21 cellular contexts compared by ENCODE assay signal in genomic region chr11:2950825-2951224, GRCh38. TPM values are rescaled to one million over a fixed set of nuclear protein-coding genes. Genes with fewer than 3 reads are reported as not detected.
A peak's percentile ranks its signal among the peaks of the same experiment; 100 is the strongest.
DNase-seq lines count a peak whose midpoint lies in the region; ATAC-seq, FAIRE-seq and TF ChIP-seq lines count a peak whose summit lies in the region.
"Had no signal": no experiment of that assay in that cellular context is flagged by ENCODE, and none has a peak within 500 bp of the region (broad histone marks: within the 10 kb centered on the region; RNA-seq: fewer than 3 reads in every experiment).

No MANE protein-coding gene starts in this region.

- ATAC-seq in natural killer cell: no peak
- no peak for ATAC-seq in HG02938 (IDR thresholded peaks at IDR 0.05; ENCODE audit: unreplicated experiment)
- ATAC-seq in GM19023 (IDR thresholded peaks at IDR 0.05; ENCODE audit: unreplicated experiment): no peak
- ATAC-seq: body of pancreas, heart left ventricle, left lobe of liver had no signal

- no peak overlapping the region for H3K27ac ChIP-seq in colonic mucosa
- H3K27ac ChIP-seq: body of pancreas, C4-2B, coronary artery, RWPE1 had no signal

- FAIRE-seq in frontal cortex (lab: Jason Lieb, UNC): no peak
- FAIRE-seq: D721Med, endometrium, small intestine had no signal

- H3K27me3 ChIP-seq in colonic mucosa: no peaks in the 10 kb centered on the region
- H3K27me3 ChIP-seq: body of pancreas, heart left ventricle had no signal

- H3K9me3 ChIP-seq in colonic mucosa: no peaks in the 10 kb centered on the region
- H3K9me3 ChIP-seq: body of pancreas, heart left ventricle had no signal

- in situ Hi-C loops in astrocyte of the spinal cord (cut with HindIII; ENCODE audit: low sequenced_read_pairs): no loop called here

- CTCF ChIA-PET in activated naive CD4-positive, alpha-beta T cell treated with anti-CD3 and anti-CD28 coated beads, Interleukin-2, amount 10 ng/mL, durations not matched to agents 7 days and 5 days (lab: Charles Lee): interaction anchor here (1.4 kb wide), 1 partner anchor 140 kb away, joined by 5 read pairs; no protein-coding TSS in a partner anchor

- no peaks in the 10 kb centered on the region for H3K27me3 Mint-ChIP-seq in activated naive CD4-positive, alpha-beta T cell treated with anti-CD3 and anti-CD28 coated beads, Interleukin-2, amount 10 ng/mL, durations not matched to agents 7 days and 5 days
- H3K27me3 Mint-ChIP-seq in natural killer cell (ENCODE audit: low read depth in 2 of 2): no peaks in the 10 kb centered on the region
- H3K27me3 Mint-ChIP-seq: activated CD4-positive, alpha-beta T cell treated with anti-CD3 and anti-CD28 coated beads, Interleukin-2, amount 10 ng/mL, durations not matched to agents 24 days and 14 days; activated naive CD4-positive, alpha-beta T cell treated with anti-CD3 and anti-CD28 coated beads, Interleukin-2, amount 50 U/mL, for 24 hours had no signal

- H3K36me3 Mint-ChIP-seq in activated naive CD4-positive, alpha-beta T cell treated with anti-CD3 and anti-CD28 coated beads, Interleukin-2, amount 10 ng/mL, durations not matched to agents 7 days and 5 days: peaks cover 90% of the 10 kb centered on the region
- peaks cover 7% of the 10 kb centered on the region for H3K36me3 Mint-ChIP-seq in natural killer cell

- no peaks in the 10 kb centered on the region for H3K9me3 Mint-ChIP-seq in activated naive CD4-positive, alpha-beta T cell treated with anti-CD3 and anti-CD28 coated beads, Interleukin-2, amount 10 ng/mL, durations not matched to agents 7 days and 5 days
- H3K9me3 Mint-ChIP-seq in natural killer cell: no peaks in the 10 kb centered on the region
- H3K9me3 Mint-ChIP-seq: activated CD4-positive, alpha-beta T cell treated with anti-CD3 and anti-CD28 coated beads, Interleukin-2, amount 10 ng/mL, durations not matched to agents 24 days and 14 days; activated naive CD4-positive, alpha-beta T cell treated with anti-CD3 and anti-CD28 coated beads, Interleukin-2, amount 50 U/mL, for 24 hours had no signal

- H3K4me1 ChIP-seq in colonic mucosa: peaks cover 4% of the 10 kb centered on the region

- no peak for TF ChIP-seq CTCF in astrocyte of the spinal cord (IDR thresholded peaks at IDR 0.05; ENCODE audit: low read depth, low read length)
- no peak for TF ChIP-seq CTCF in natural killer cell (IDR thresholded peaks at IDR 0.05)
- no peak for TF ChIP-seq CTCF in colonic mucosa (IDR thresholded peaks at IDR 0.05)

- peaks cover 17% of the 10 kb centered on the region for H3K36me3 ChIP-seq in colonic mucosa

- H3K27ac Mint-ChIP-seq in activated naive CD4-positive, alpha-beta T cell treated with anti-CD3 and anti-CD28 coated beads, Interleukin-2, amount 10 ng/mL, durations not matched to agents 7 days and 5 days: peak overlapping the region; percentile 11
- H3K27ac Mint-ChIP-seq in natural killer cell: peak overlapping the region; percentile 74 to 75

- no peak for DNase-seq in activated naive CD4-positive, alpha-beta T cell treated with anti-CD3 and anti-CD28 coated beads, Interleukin-2, amount 10 ng/mL, durations not matched to agents 7 days and 5 days
- no peak for DNase-seq in activated naive CD4-positive, alpha-beta T cell treated with anti-CD3 and anti-CD28 coated beads, Interleukin-2, amount 50 U/mL, for 16 hours
- peak; percentile 54 for DNase-seq in astrocyte of the spinal cord (ENCODE audit: low read depth, low spot score)
- no peak for DNase-seq in natural killer cell
- no peak for DNase-seq in colonic mucosa
- DNase-seq in frontal cortex (ENCODE audit: low spot score in 2 of 2): no peak
- DNase-seq: activated CD4-positive, alpha-beta T cell treated with anti-CD3 and anti-CD28 coated beads, Interleukin-2, amount 10 ng/mL, durations not matched to agents 24 days and 14 days; body of pancreas; heart left ventricle; NCI-H524 treated with DMSO at 0.1 percent for 48 hours; small intestine; stimulated activated CD4-positive, alpha-beta T cell treated with anti-CD3 and anti-CD28 coated beads, Interleukin-4, amount 100 ng/mL, for 4 hours had no signal

- intact Hi-C loops in natural killer cell (cut with micrococcal nuclease): no loop called here
- intact Hi-C loops in colonic mucosa (cut with DNase I): no loop called here

- H3K9ac ChIP-seq in colonic mucosa (ENCODE audit: low read depth in 2 of 2, low read length in 2 of 2): no peak overlapping the region

- no peak overlapping the region for H3K4me3 Mint-ChIP-seq in activated naive CD4-positive, alpha-beta T cell treated with anti-CD3 and anti-CD28 coated beads, Interleukin-2, amount 10 ng/mL, durations not matched to agents 7 days and 5 days
- no peak overlapping the region for H3K4me3 Mint-ChIP-seq in natural killer cell
- H3K4me3 Mint-ChIP-seq: activated CD4-positive, alpha-beta T cell treated with anti-CD3 and anti-CD28 coated beads, Interleukin-2, amount 10 ng/mL, durations not matched to agents 24 days and 14 days; activated naive CD4-positive, alpha-beta T cell treated with anti-CD3 and anti-CD28 coated beads, Interleukin-2, amount 50 U/mL, for 24 hours had no signal

- H3K4me3 ChIP-seq in astrocyte of the spinal cord (ENCODE audit: low read depth, low read length) (no peak overlapping the region), colonic mucosa (no peak overlapping the region)
- H3K4me3 ChIP-seq: body of pancreas, coronary artery, heart left ventricle had no signal

- peaks cover 68% of the 10 kb centered on the region for H3K4me1 Mint-ChIP-seq in activated naive CD4-positive, alpha-beta T cell treated with anti-CD3 and anti-CD28 coated beads, Interleukin-2, amount 10 ng/mL, durations not matched to agents 7 days and 5 days
- peaks cover 30% of the 10 kb centered on the region in 2 donors for H3K4me1 Mint-ChIP-seq in natural killer cell

RNA-seq across cellular contexts. Expression of gene PHLDA2, which starts 21.6 kb away (rescaled TPM):
- total RNA-seq in natural killer cell (1 to 10 TPM in 2 of 3 donors, under 1 TPM in 1; 0.79 to 3.2 (median 2.2) TPM), colonic mucosa (10 to 100 TPM; 31.6 to 41.6 TPM), frontal cortex (not detected)

RNA-seq across cellular contexts. Expression of gene NAP1L4, which starts 41.3 kb away (rescaled TPM):
- total RNA-seq in natural killer cell (100 to 1,000 TPM; 219 to 244 (median 237) TPM), colonic mucosa (100 to 1,000 TPM in 1 of 2 donors, 10 to 100 TPM in 1; 96.1 to 134 TPM), frontal cortex (245 TPM)

Comparison
In these comparisons a context has a peak if more than half of its experiments do, and no peak if none do; other contexts are left out.
1. RNA of gene PHLDA2, which starts 21.6 kb away (total RNA-seq): 31.6 to 41.6 TPM in colonic mucosa; 0.79 to 3.2 TPM in natural killer cell and not detected in frontal cortex (single experiment); every median in the first group is over 4 times any median in the second.